12 cellular contexts compared by ENCODE assay signal in the genomic region with DNA sequence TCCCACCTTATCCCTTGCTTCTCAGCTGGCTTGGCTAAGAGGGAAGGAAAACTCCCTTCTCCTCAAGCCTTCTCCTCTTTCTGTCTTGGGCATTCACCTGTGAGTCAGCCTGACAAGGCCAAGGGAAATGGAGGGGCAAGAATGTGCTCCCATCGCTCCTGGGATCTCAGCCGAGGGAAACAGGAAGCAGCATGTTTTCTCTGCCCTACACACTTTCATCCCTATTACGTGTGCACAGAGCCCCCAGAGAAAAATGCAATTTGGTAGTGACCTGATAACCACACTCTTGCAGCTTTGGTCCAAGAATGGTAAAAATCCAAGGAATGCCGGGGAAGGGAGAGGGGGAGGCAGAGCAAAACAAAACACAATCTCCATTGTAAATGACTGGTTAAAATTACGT. TPM values are rescaled to one million over a fixed set of nuclear protein-coding genes. Genes with fewer than 3 reads are reported as not detected.
DNase-seq lines count a peak whose midpoint lies in the region; ATAC-seq and TF ChIP-seq lines count a peak whose summit lies in the region.
"Had no signal": no experiment of that assay in that cellular context is flagged by ENCODE, and none has a peak within 500 bp of the region (broad histone marks: within the 10 kb centered on the region; RNA-seq: fewer than 3 reads in every experiment).

No MANE protein-coding gene starts in this region.

- ATAC-seq in left colon: peak; percentile 25
- no peak for ATAC-seq in HG02798 (IDR thresholded peaks at IDR 0.05; ENCODE audit: poor library complexity, unreplicated experiment)

- H3K4me3 ChIP-seq in ACC112 (ENCODE audit: low read depth, low read length) (peak overlapping the region; percentile 43), HUES48 (ENCODE audit: low read depth, low read length) (no peak overlapping the region)
- H3K4me3 ChIP-seq: adrenal gland, lower lobe of right lung had no signal

- no peaks in the 10 kb centered on the region for H3K9me3 ChIP-seq in HUES48 (ENCODE audit: control insufficient read depth, insufficient read depth, low read length)
- H3K9me3 ChIP-seq: adrenal gland, lower lobe of right lung had no signal

- no peak for TF ChIP-seq CTCF in chondrocyte (IDR thresholded peaks at IDR 0.05)

- H3K9ac ChIP-seq in HUES48 (ENCODE audit: low read depth, low read length): no peak overlapping the region

- no peaks in the 10 kb centered on the region for H3K36me3 ChIP-seq in ACC112 (ENCODE audit: insufficient read depth, low read length)
- H3K36me3 ChIP-seq in HUES48 (ENCODE audit: control insufficient read depth, insufficient read depth, low read length): no peaks in the 10 kb centered on the region
- H3K36me3 ChIP-seq: adrenal gland, lower lobe of right lung had no signal

- no peak overlapping the region for H3K4me3 Mint-ChIP-seq in chondrocyte (ENCODE audit: unreplicated experiment)
- H3K4me3 Mint-ChIP-seq in immature natural killer cell: no peak overlapping the region

- no peaks in the 10 kb centered on the region for H3K79me2 ChIP-seq in ACC112 (ENCODE audit: control insufficient read depth, insufficient read depth, low read length, unreplicated experiment)

- H3K36me3 Mint-ChIP-seq in chondrocyte (ENCODE audit: low read depth): no peaks in the 10 kb centered on the region
- no peaks in the 10 kb centered on the region for H3K36me3 Mint-ChIP-seq in immature natural killer cell

- peak overlapping the region; percentile 79 for H2AFZ ChIP-seq in ACC112 (ENCODE audit: low read length, unreplicated experiment)

- peaks cover 25% of the 10 kb centered on the region for H3K4me1 ChIP-seq in ACC112 (ENCODE audit: control insufficient read depth, insufficient read depth, low read length, unreplicated experiment)
- peaks cover 18% of the 10 kb centered on the region for H3K4me1 ChIP-seq in HUES48 (ENCODE audit: control insufficient read depth, insufficient read depth, low read length)
- H3K4me1 ChIP-seq: adrenal gland, lower lobe of right lung had no signal

- H3K9me3 Mint-ChIP-seq in chondrocyte (ENCODE audit: low read depth) (no peaks in the 10 kb centered on the region), immature natural killer cell (no peaks in the 10 kb centered on the region)

- no peaks in the 10 kb centered on the region for H3K27me3 Mint-ChIP-seq in chondrocyte (ENCODE audit: low read depth)
- peaks cover 0 to 3% (median 2%) of the 10 kb centered on the region in 3 donors for H3K27me3 Mint-ChIP-seq in immature natural killer cell (ENCODE audit: low read depth in 3 of 3)

- peak overlapping the region; percentile 84 for H3K27ac Mint-ChIP-seq in chondrocyte (ENCODE audit: unreplicated experiment)
- H3K27ac Mint-ChIP-seq in immature natural killer cell: no peak overlapping the region

- intact Hi-C loops in left colon (cut with DNase I, micrococcal nuclease): no loop called here

- H3K4me1 Mint-ChIP-seq in chondrocyte (ENCODE audit: low read depth) (peaks cover 27% of the 10 kb centered on the region), immature natural killer cell (peaks cover 6 to 27% of the 10 kb centered on the region in 2 donors)

- H3K27me3 ChIP-seq in ACC112 (ENCODE audit: insufficient read depth, low read length): no peaks in the 10 kb centered on the region
- no peaks in the 10 kb centered on the region for H3K27me3 ChIP-seq in HUES48 (ENCODE audit: control insufficient read depth, insufficient read depth, low read length)
- H3K27me3 ChIP-seq: adrenal gland had no signal

- DNase-seq in chondrocyte (ENCODE audit: low spot score): no peak
- no peak for DNase-seq in left colon
- no peak for DNase-seq in immature natural killer cell
- no peak for DNase-seq in putamen (ENCODE audit: low spot score)
- DNase-seq in GOT3 (lab: John Stamatoyannopoulos, UW): no peak
- DNase-seq: adrenal gland, lower lobe of right lung, NCI-H510A had no signal

- peak overlapping the region; percentile 64 for H3K27ac ChIP-seq in ACC112 (ENCODE audit: low read depth, low read length)
- peak overlapping the region; percentile 52 for H3K27ac ChIP-seq in HUES48 (ENCODE audit: low read depth, low read length)
- H3K27ac ChIP-seq: adrenal gland, C4-2B, lower lobe of right lung had no signal

RNA-seq across cellular contexts. Expression of a gene that starts 32.9 kb away (rescaled TPM):
- total RNA-seq in chondrocyte (14.9 to 16.5 TPM (median 16.1 TPM) in 3 replicates), left colon (10 to 100 TPM; 16.1 to 32.1 TPM)
- polyA plus RNA-seq in immature natural killer cell: 10 to 100 TPM in 1 of 3 donors, 1 to 10 TPM in 2; 3.3 to 10.7 (median 4.0) TPM
